ENCODE assay signal across 1 cellular context in the genomic region with DNA sequence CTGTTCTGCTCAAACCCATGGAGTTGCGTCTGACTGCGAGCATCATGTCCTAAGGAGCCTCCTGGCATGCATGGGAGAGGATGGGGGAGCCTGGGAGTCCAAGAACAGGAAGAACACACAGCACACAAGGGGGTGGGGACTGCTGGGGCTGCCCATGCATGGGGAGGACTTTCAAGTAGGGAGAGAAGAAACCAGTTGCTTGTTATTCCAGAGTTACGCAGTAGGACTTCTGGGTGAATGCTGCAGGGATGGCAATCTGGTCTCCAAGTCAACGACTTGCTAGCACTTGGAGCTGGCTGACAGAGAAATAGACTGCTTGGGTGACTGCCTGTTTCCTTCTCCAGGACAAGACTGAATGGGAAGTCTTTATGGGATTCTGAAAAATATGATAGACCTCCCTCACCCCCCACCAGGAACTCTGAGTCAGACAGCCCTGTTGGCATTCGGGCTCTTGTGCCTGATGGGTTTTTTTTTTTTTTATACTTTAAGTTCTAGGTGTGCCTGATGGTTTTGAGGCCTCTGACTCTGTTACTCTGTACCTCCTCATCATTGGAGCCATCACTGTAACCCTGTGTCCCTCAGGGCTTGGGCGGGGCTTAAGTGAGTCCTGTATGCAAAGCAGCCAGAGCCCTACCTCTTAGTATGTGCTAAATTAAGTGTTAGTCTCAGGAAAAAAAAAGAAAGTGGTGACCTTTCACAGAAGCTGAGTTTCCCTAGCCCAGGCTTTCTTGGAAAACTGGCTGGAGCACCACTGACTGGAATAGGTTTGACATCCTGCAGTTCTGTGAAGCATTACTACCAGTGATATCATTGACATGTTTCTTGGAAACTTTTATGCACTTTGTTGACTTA.
TF ChIP-seq lines count a peak whose summit lies in the region.

No MANE protein-coding gene starts in this region.

TF ChIP-seq in GM12878, 131 proteins besides CTCF, POLR2A, EP300 and RAD21:
- no peak for TF ChIP-seq RELA (IDR thresholded peaks at IDR 0.05; ENCODE audit: borderline replicate concordance, partially characterized antibody)
- TF ChIP-seq, protein P1, sequence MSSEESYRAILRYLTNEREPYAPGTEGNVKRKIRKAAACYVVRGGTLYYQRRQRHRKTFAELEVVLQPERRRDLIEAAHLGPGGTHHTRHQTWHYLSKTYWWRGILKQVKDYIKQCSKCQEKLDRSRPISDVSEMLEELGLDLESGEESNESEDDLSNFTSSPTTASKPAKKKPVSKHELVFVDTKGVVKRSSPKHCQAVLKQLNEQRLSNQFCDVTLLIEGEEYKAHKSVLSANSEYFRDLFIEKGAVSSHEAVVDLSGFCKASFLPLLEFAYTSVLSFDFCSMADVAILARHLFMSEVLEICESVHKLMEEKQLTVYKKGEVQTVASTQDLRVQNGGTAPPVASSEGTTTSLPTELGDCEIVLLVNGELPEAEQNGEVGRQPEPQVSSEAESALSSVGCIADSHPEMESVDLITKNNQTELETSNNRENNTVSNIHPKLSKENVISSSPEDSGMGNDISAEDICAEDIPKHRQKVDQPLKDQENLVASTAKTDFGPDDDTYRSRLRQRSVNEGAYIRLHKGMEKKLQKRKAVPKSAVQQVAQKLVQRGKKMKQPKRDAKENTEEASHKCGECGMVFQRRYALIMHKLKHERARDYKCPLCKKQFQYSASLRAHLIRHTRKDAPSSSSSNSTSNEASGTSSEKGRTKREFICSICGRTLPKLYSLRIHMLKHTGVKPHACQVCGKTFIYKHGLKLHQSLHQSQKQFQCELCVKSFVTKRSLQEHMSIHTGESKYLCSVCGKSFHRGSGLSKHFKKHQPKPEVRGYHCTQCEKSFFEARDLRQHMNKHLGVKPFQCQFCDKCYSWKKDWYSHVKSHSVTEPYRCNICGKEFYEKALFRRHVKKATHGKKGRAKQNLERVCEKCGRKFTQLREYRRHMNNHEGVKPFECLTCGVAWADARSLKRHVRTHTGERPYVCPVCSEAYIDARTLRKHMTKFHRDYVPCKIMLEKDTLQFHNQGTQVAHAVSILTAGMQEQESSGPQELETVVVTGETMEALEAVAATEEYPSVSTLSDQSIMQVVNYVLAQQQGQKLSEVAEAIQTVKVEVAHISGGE (CRISPR knock-in tag; IDR thresholded peaks at IDR 0.05) = no peak
- no peak for TF ChIP-seq RCOR1 (conservative IDR thresholded peaks at IDR 0.05; ENCODE audit: low read depth, low read length)
- TF ChIP-seq SMARCA5 (IDR thresholded peaks at IDR 0.05) = no peak
- TF ChIP-seq, protein P2, sequence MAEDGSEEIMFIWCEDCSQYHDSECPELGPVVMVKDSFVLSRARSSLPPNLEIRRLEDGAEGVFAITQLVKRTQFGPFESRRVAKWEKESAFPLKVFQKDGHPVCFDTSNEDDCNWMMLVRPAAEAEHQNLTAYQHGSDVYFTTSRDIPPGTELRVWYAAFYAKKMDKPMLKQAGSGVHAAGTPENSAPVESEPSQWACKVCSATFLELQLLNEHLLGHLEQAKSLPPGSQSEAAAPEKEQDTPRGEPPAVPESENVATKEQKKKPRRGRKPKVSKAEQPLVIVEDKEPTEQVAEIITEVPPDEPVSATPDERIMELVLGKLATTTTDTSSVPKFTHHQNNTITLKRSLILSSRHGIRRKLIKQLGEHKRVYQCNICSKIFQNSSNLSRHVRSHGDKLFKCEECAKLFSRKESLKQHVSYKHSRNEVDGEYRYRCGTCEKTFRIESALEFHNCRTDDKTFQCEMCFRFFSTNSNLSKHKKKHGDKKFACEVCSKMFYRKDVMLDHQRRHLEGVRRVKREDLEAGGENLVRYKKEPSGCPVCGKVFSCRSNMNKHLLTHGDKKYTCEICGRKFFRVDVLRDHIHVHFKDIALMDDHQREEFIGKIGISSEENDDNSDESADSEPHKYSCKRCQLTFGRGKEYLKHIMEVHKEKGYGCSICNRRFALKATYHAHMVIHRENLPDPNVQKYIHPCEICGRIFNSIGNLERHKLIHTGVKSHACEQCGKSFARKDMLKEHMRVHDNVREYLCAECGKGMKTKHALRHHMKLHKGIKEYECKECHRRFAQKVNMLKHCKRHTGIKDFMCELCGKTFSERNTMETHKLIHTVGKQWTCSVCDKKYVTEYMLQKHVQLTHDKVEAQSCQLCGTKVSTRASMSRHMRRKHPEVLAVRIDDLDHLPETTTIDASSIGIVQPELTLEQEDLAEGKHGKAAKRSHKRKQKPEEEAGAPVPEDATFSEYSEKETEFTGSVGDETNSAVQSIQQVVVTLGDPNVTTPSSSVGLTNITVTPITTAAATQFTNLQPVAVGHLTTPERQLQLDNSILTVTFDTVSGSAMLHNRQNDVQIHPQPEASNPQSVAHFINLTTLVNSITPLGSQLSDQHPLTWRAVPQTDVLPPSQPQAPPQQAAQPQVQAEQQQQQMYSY (CRISPR knock-in tag; IDR thresholded peaks at IDR 0.05) = no peak
- no peak for TF ChIP-seq BACH1 (IDR thresholded peaks at IDR 0.05; ENCODE audit: borderline replicate concordance)
- no peak for TF ChIP-seq FOXK2 (IDR thresholded peaks at IDR 0.05)
- no peak for TF ChIP-seq IKZF1 (conservative IDR thresholded peaks at IDR 0.05)
- TF ChIP-seq ATF7 (IDR thresholded peaks at IDR 0.05; ENCODE audit: low read depth) = no peak
- no peak for TF ChIP-seq MTA3 (IDR thresholded peaks at IDR 0.05; ENCODE audit: borderline replicate concordance, low read length)
- TF ChIP-seq CBFB (IDR thresholded peaks at IDR 0.05; ENCODE audit: low read depth) = no peak
- TF ChIP-seq, protein P3, sequence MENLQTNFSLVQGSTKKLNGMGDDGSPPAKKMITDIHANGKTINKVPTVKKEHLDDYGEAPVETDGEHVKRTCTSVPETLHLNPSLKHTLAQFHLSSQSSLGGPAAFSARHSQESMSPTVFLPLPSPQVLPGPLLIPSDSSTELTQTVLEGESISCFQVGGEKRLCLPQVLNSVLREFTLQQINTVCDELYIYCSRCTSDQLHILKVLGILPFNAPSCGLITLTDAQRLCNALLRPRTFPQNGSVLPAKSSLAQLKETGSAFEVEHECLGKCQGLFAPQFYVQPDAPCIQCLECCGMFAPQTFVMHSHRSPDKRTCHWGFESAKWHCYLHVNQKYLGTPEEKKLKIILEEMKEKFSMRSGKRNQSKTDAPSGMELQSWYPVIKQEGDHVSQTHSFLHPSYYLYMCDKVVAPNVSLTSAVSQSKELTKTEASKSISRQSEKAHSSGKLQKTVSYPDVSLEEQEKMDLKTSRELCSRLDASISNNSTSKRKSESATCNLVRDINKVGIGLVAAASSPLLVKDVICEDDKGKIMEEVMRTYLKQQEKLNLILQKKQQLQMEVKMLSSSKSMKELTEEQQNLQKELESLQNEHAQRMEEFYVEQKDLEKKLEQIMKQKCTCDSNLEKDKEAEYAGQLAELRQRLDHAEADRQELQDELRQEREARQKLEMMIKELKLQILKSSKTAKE (IDR thresholded peaks at IDR 0.05; ENCODE audit: low read depth, poor library complexity, severe bottlenecking) = no peak
- TF ChIP-seq SMAD5 (IDR thresholded peaks at IDR 0.05; ENCODE audit: low read depth) = no peak
